In genomic region chr10:73871295-73871914, GRCh38 we compare ENCODE assay signal across 13 cellular contexts. TPM values are rescaled to one million over a fixed set of nuclear protein-coding genes. Genes with fewer than 3 reads are reported as not detected.
A peak's percentile ranks its signal among the peaks of the same experiment; 100 is the strongest.
DNase-seq lines count a peak whose midpoint lies in the region; ATAC-seq and TF ChIP-seq lines count a peak whose summit lies in the region.
"Had no signal": no experiment of that assay in that cellular context is flagged by ENCODE, and none has a peak within 500 bp of the region (broad histone marks: within the 10 kb centered on the region; RNA-seq: fewer than 3 reads in every experiment).

No MANE protein-coding gene starts in this region.

- H3K4me1 ChIP-seq in mucosa of rectum (ENCODE audit: control insufficient read depth in 2 of 2, insufficient read depth in 2 of 2, low read length in 2 of 2) (peaks cover 43 to 44% of the 10 kb centered on the region in 2 donors), tibial artery (peaks cover 0 to 87% (median 78%) of the 10 kb centered on the region in 4 donors)

- H3K36me3 ChIP-seq in mucosa of rectum (ENCODE audit: control insufficient read depth in 2 of 2, insufficient read depth in 2 of 2, low read length in 2 of 2): peaks cover 14 to 35% of the 10 kb centered on the region in 2 donors
- peaks cover 10 to 34% (median 15%) of the 10 kb centered on the region in 3 donors for H3K36me3 ChIP-seq in tibial artery

- peaks cover 61% of the 10 kb centered on the region for H3K36me3 Mint-ChIP-seq in activated T-cell treated with anti-CD3 and anti-CD28 coated beads, Interleukin-2, amount 50 U/mL, for 24 hours (ENCODE audit: low read depth)
- H3K36me3 Mint-ChIP-seq in activated naive CD8-positive, alpha-beta T cell treated with anti-CD3 and anti-CD28 coated beads for 36 hours: peaks cover 17% of the 10 kb centered on the region

- H3K9me3 ChIP-seq in mucosa of rectum (ENCODE audit: control insufficient read depth in 2 of 2, low read length in 2 of 2) (no peaks in the 10 kb centered on the region), tibial artery (no peaks in the 10 kb centered on the region)

- peak overlapping the region in 1 of 2 donors; percentile 48 for H3K4me3 ChIP-seq in mucosa of rectum (ENCODE audit: low read length in 2 of 2)
- peak overlapping the region; percentile 81 to 93 for H3K4me3 ChIP-seq in tibial artery

- H3K27ac Mint-ChIP-seq in activated T-cell treated with anti-CD3 and anti-CD28 coated beads, Interleukin-2, amount 50 U/mL, for 24 hours: peak overlapping the region; percentile 84
- H3K27ac Mint-ChIP-seq in activated naive CD8-positive, alpha-beta T cell treated with anti-CD3 and anti-CD28 coated beads for 36 hours: peak overlapping the region; percentile 55

- H3K27me3 Mint-ChIP-seq in activated T-cell treated with anti-CD3 and anti-CD28 coated beads, Interleukin-2, amount 50 U/mL, for 24 hours: no peaks in the 10 kb centered on the region
- H3K27me3 Mint-ChIP-seq in activated naive CD8-positive, alpha-beta T cell treated with anti-CD3 and anti-CD28 coated beads for 36 hours: no peaks in the 10 kb centered on the region

- no peak for TF ChIP-seq CTCF in tibial artery (IDR thresholded peaks at IDR 0.05)

- H3K4me1 Mint-ChIP-seq in activated T-cell treated with anti-CD3 and anti-CD28 coated beads, Interleukin-2, amount 50 U/mL, for 24 hours (ENCODE audit: low read depth): peaks cover 77% of the 10 kb centered on the region
- peaks cover 58% of the 10 kb centered on the region for H3K4me1 Mint-ChIP-seq in activated naive CD8-positive, alpha-beta T cell treated with anti-CD3 and anti-CD28 coated beads for 36 hours

- no peak overlapping the region for H3K9ac ChIP-seq in mucosa of rectum (ENCODE audit: low read depth in 1 of 2, low read length in 2 of 2)

- no peak for ATAC-seq in GM21723 (IDR thresholded peaks at IDR 0.05; ENCODE audit: unreplicated experiment)
- ATAC-seq in HG02973 (IDR thresholded peaks at IDR 0.05; ENCODE audit: unreplicated experiment): no peak

- no peaks in the 10 kb centered on the region for H3K9me3 Mint-ChIP-seq in activated T-cell treated with anti-CD3 and anti-CD28 coated beads, Interleukin-2, amount 50 U/mL, for 24 hours
- H3K9me3 Mint-ChIP-seq in activated naive CD8-positive, alpha-beta T cell treated with anti-CD3 and anti-CD28 coated beads for 36 hours: no peaks in the 10 kb centered on the region

- intact Hi-C loops in tibial artery (cut with DNase I; ENCODE audit: low total_unique reads): loop anchor here (10.0 kb wide), 1 partner anchor 87 kb away; the partner anchor contains the start of genes CHCHD1 and ZSWIM8

- no peak for DNase-seq in activated T-cell treated with anti-CD3 and anti-CD28 coated beads, Interleukin-2, amount 50 U/mL, for 24 hours
- DNase-seq in activated T-cell treated with anti-CD3 and anti-CD28 coated beads, Interleukin-2, amount 50 U/mL, for 1 hour: no peak
- DNase-seq in activated naive CD8-positive, alpha-beta T cell treated with anti-CD3 and anti-CD28 coated beads for 36 hours: no peak
- no peak for DNase-seq in tibial artery
- DNase-seq in activated CD4-positive, alpha-beta T cell treated with anti-CD3 and anti-CD28 coated beads, Interleukin-2, amount 50 U/mL, for 1 hour: no peak
- DNase-seq: foreskin melanocyte; NCI-H1092; NCI-H446 treated with DMSO at 0.1 percent for 48 hours; RPMI8226; stimulated activated CD4-positive, alpha-beta T cell treated with anti-CD3 and anti-CD28 coated beads, Interleukin-4, amount 100 ng/mL, for 24 hours had no signal

- H3K27me3 ChIP-seq in mucosa of rectum (ENCODE audit: control insufficient read depth in 2 of 2, insufficient read depth in 2 of 2, low read length in 2 of 2): no peaks in the 10 kb centered on the region
- H3K27me3 ChIP-seq in tibial artery: no peaks in the 10 kb centered on the region

- H3K27ac ChIP-seq in mucosa of rectum (ENCODE audit: low read depth in 2 of 2, low read length in 2 of 2) (peak overlapping the region; percentile 44 to 79), tibial artery (peak overlapping the region; percentile 86 to 88)

- no peak overlapping the region for H3K4me3 Mint-ChIP-seq in activated T-cell treated with anti-CD3 and anti-CD28 coated beads, Interleukin-2, amount 50 U/mL, for 24 hours
- H3K4me3 Mint-ChIP-seq in activated naive CD8-positive, alpha-beta T cell treated with anti-CD3 and anti-CD28 coated beads for 36 hours: no peak overlapping the region

RNA-seq across cellular contexts. Expression of gene CAMK2G, which starts 3.0 kb away (rescaled TPM):
- total RNA-seq in activated naive CD8-positive, alpha-beta T cell treated with anti-CD3 and anti-CD28 coated beads for 36 hours: 10 to 100 TPM; 16.5 to 17.4 TPM

RNA-seq across cellular contexts. Expression of gene PLAU, which starts 39.5 kb away (rescaled TPM):
- under 1 TPM in 1 of 2 experiments, not detected in 1; 0.12 TPM for total RNA-seq in activated naive CD8-positive, alpha-beta T cell treated with anti-CD3 and anti-CD28 coated beads for 36 hours
